In the genomic region with DNA sequence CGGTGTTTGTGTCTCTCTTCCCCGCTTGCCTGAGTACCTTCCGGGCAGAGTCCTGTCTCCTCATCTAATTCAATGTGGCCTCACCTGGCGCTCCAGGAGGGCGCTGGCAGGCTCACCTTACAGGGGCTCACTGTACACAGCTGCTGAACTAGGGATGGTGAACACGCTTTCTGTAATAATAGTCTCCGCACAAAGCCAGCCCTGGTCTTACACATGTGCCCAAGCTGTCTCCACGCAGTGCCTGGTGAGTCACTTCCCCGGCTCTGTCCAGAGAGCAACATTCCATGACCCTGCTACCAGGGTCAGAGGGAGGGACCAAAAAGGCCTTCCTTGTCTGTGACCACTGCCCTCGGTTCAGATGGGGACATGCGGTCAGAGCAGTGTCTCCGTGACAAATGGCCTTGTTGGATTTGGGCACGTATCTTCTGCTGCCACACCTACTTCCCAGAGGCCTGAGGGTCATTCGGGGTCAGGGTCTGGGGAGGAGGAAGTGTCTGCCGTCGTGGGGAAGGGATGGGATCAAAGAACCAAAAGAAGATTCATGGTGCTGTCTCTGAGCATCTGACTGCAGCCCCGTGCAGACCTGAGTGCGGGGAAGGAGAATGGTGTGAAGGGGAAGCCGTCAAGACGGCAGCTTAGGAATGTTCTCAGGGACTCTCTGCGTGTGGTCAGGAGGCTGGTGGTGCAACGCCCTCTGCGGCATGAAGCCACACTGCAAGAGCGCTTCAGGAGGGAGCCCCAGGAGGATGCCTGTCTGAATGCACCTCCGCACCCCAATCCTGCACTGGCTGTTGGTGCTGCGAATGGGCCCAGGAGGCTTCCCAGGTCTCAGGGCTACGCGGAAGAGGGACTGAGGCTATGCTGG, we compare ENCODE assay signal across 1 cellular context.
TF ChIP-seq lines count a peak whose summit lies in the region.

No MANE protein-coding gene starts in this region.

TF ChIP-seq in SK-N-SH, 30 proteins besides CTCF, POLR2A, EP300 and RAD21 (continued from another document):
- peak; percentile 60; the same call in 1 of the 2 replicates for TF ChIP-seq FOSL2 (IDR thresholded peaks at IDR 0.05; ENCODE audit: borderline replicate concordance, low read depth)
- TF ChIP-seq EZH2phosphoT487 (IDR thresholded peaks at IDR 0.05; ENCODE audit: borderline replicate concordance, low read depth), result no peak
- TF ChIP-seq YY1 (IDR thresholded peaks at IDR 0.05; ENCODE audit: low read depth), result no peak
- no peak for TF ChIP-seq TAF1 (IDR thresholded peaks at IDR 0.05; ENCODE audit: borderline replicate concordance, low read depth, low read length)
- TF ChIP-seq JUND (IDR thresholded peaks at IDR 0.05), result no peak
- TF ChIP-seq ELF1 (IDR thresholded peaks at IDR 0.05), result no peak
- peak; percentile 77; the same call in 1 of the 2 replicates for TF ChIP-seq RXRA (IDR thresholded peaks at IDR 0.05; ENCODE audit: borderline replicate concordance, low read depth)
- no peak for TF ChIP-seq IRF3 (IDR thresholded peaks at IDR 0.05; ENCODE audit: low read depth, low read length)
- no peak for TF ChIP-seq POLR2AphosphoS5 (IDR thresholded peaks at IDR 0.05; ENCODE audit: low read depth, low read length)
- TF ChIP-seq, protein P1, sequence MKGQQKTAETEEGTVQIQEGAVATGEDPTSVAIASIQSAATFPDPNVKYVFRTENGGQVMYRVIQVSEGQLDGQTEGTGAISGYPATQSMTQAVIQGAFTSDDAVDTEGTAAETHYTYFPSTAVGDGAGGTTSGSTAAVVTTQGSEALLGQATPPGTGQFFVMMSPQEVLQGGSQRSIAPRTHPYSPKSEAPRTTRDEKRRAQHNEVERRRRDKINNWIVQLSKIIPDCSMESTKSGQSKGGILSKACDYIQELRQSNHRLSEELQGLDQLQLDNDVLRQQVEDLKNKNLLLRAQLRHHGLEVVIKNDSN (IDR thresholded peaks at IDR 0.05; ENCODE audit: borderline replicate concordance, low read depth), result no peak
- peak; percentile 47 for TF ChIP-seq TCF12 (IDR thresholded peaks at IDR 0.05)
- TF ChIP-seq, protein P2, sequence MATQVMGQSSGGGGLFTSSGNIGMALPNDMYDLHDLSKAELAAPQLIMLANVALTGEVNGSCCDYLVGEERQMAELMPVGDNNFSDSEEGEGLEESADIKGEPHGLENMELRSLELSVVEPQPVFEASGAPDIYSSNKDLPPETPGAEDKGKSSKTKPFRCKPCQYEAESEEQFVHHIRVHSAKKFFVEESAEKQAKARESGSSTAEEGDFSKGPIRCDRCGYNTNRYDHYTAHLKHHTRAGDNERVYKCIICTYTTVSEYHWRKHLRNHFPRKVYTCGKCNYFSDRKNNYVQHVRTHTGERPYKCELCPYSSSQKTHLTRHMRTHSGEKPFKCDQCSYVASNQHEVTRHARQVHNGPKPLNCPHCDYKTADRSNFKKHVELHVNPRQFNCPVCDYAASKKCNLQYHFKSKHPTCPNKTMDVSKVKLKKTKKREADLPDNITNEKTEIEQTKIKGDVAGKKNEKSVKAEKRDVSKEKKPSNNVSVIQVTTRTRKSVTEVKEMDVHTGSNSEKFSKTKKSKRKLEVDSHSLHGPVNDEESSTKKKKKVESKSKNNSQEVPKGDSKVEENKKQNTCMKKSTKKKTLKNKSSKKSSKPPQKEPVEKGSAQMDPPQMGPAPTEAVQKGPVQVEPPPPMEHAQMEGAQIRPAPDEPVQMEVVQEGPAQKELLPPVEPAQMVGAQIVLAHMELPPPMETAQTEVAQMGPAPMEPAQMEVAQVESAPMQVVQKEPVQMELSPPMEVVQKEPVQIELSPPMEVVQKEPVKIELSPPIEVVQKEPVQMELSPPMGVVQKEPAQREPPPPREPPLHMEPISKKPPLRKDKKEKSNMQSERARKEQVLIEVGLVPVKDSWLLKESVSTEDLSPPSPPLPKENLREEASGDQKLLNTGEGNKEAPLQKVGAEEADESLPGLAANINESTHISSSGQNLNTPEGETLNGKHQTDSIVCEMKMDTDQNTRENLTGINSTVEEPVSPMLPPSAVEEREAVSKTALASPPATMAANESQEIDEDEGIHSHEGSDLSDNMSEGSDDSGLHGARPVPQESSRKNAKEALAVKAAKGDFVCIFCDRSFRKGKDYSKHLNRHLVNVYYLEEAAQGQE (IDR thresholded peaks at IDR 0.05; ENCODE audit: low read depth, low read length), result no peak
